ENCODE assay signal across 10 cellular contexts in genomic region chr13:80558074-80558473, GRCh38.
"Had no signal": no experiment of that assay in that cellular context is flagged by ENCODE, and none has a peak within 500 bp of the region (broad histone marks: within the 10 kb centered on the region; RNA-seq: fewer than 3 reads in every experiment).

No MANE protein-coding gene starts in this region.

- H3K36me3 ChIP-seq: cardiac muscle cell, esophagus squamous epithelium, lower lobe of right lung, WERI-Rb-1 had no signal

- H3K4me1 ChIP-seq: esophagus squamous epithelium, lower lobe of right lung had no signal

- DNase-seq: activated CD4-positive, alpha-beta T cell treated with anti-CD3 and anti-CD28 coated beads for 48 hours; activated naive CD4-positive, alpha-beta T cell; esophagus squamous epithelium; kidney glomerular epithelial cell; lower lobe of right lung; naive thymus-derived CD8-positive, alpha-beta T cell; T-cell; WERI-Rb-1 had no signal

- H3K4me3 ChIP-seq: cardiac muscle cell, esophagus squamous epithelium, lower lobe of right lung, skin epidermis had no signal

- H3K27me3 ChIP-seq: cardiac muscle cell, esophagus squamous epithelium had no signal

- H3K9me3 ChIP-seq: esophagus squamous epithelium, lower lobe of right lung had no signal

- H3K27ac ChIP-seq: cardiac muscle cell, esophagus squamous epithelium, lower lobe of right lung, skin epidermis, WERI-Rb-1 had no signal
